ENCODE assay signal across 17 cellular contexts in genomic region chr7:36404639-36405408, GRCh38. TPM values are rescaled to one million over a fixed set of nuclear protein-coding genes. Genes with fewer than 3 reads are reported as not detected.
DNase-seq lines count a peak whose midpoint lies in the region; ATAC-seq and TF ChIP-seq lines count a peak whose summit lies in the region.
"Had no signal": no experiment of that assay in that cellular context is flagged by ENCODE, and none has a peak within 500 bp of the region (broad histone marks: within the 10 kb centered on the region; RNA-seq: fewer than 3 reads in every experiment).

No MANE protein-coding gene starts in this region.

- H3K9me3 ChIP-seq in HEK293 (ENCODE audit: control insufficient read depth, insufficient read depth, low read depth, low read length) (no peaks in the 10 kb centered on the region), Peyer's patch (no peaks in the 10 kb centered on the region)
- H3K9me3 ChIP-seq: adrenal gland; BLaER1 treated with 17β-estradiol and CSF1 and Interleukin-3, amounts not matched to agents 10 nM and 100 nM; right atrium auricular region; upper lobe of right lung had no signal

- H3K4me1 ChIP-seq in HEK293 (ENCODE audit: control insufficient read depth, insufficient read depth, low read length) (peaks cover 8% of the 10 kb centered on the region), Peyer's patch (no peaks in the 10 kb centered on the region)
- H3K4me1 ChIP-seq: adrenal gland; BLaER1 treated with 17β-estradiol and CSF1 and Interleukin-3, amounts not matched to agents 10 nM and 100 nM; right atrium auricular region; upper lobe of right lung had no signal

- H3K36me3 ChIP-seq in HEK293 (ENCODE audit: control insufficient read depth in 2 of 2, insufficient read depth in 1 of 2, low read length in 2 of 2) (peaks cover 50 to 80% of the 10 kb centered on the region in 2 experiments), Peyer's patch (no peaks in the 10 kb centered on the region)
- H3K36me3 ChIP-seq: adrenal gland, right atrium auricular region, upper lobe of right lung had no signal

- peak overlapping the region; percentile 11 for H3K27ac Mint-ChIP-seq in T-helper 2 cell treated with Interferon-gamma antibody and Interleukin-4, amounts not matched to agents 5 μg/mL and 100 μg/mL, for 36 hours
- H3K27ac Mint-ChIP-seq in effector memory CD8-positive, alpha-beta T cell = peak overlapping the region in 1 of 2 donors; percentile 29
- H3K27ac Mint-ChIP-seq in nephron progenitor cell = peak overlapping the region; percentile 31
- no peak overlapping the region for H3K27ac Mint-ChIP-seq in activated naive CD8-positive, alpha-beta T cell treated with anti-CD3 and anti-CD28 coated beads for 36 hours
- H3K27ac Mint-ChIP-seq: activated CD4-positive, alpha-beta memory T cell treated with anti-CD3 and anti-CD28 coated beads, Interleukin-2, amount 10 ng/mL, durations not matched to agents 7 days and 5 days had no signal

- peaks cover 22% of the 10 kb centered on the region for H3K4me1 Mint-ChIP-seq in T-helper 2 cell treated with Interferon-gamma antibody and Interleukin-4, amounts not matched to agents 5 μg/mL and 100 μg/mL, for 36 hours (ENCODE audit: low read depth)
- H3K4me1 Mint-ChIP-seq in effector memory CD8-positive, alpha-beta T cell (ENCODE audit: low read depth in 2 of 2) = peaks cover 4 to 7% of the 10 kb centered on the region in 2 donors
- H3K4me1 Mint-ChIP-seq in nephron progenitor cell = peaks cover 16% of the 10 kb centered on the region
- H3K4me1 Mint-ChIP-seq in activated naive CD8-positive, alpha-beta T cell treated with anti-CD3 and anti-CD28 coated beads for 36 hours = no peaks in the 10 kb centered on the region

- no peak overlapping the region for H3K27ac ChIP-seq in HEK293 (ENCODE audit: extremely low read depth, low read depth, low read length)
- H3K27ac ChIP-seq in Peyer's patch = peak overlapping the region in 1 of 4 donors; percentile 40
- H3K27ac ChIP-seq: adrenal gland; BLaER1 treated with 17β-estradiol and CSF1 and Interleukin-3, amounts not matched to agents 10 nM and 100 nM; right atrium auricular region; upper lobe of right lung had no signal

- no peaks in the 10 kb centered on the region for H3K27me3 Mint-ChIP-seq in T-helper 2 cell treated with Interferon-gamma antibody and Interleukin-4, amounts not matched to agents 5 μg/mL and 100 μg/mL, for 36 hours (ENCODE audit: low read depth)
- no peaks in the 10 kb centered on the region for H3K27me3 Mint-ChIP-seq in effector memory CD8-positive, alpha-beta T cell
- no peaks in the 10 kb centered on the region for H3K27me3 Mint-ChIP-seq in nephron progenitor cell (ENCODE audit: low read depth, poor library complexity)
- H3K27me3 Mint-ChIP-seq in activated naive CD8-positive, alpha-beta T cell treated with anti-CD3 and anti-CD28 coated beads for 36 hours = no peaks in the 10 kb centered on the region
- H3K27me3 Mint-ChIP-seq: activated CD4-positive, alpha-beta memory T cell treated with anti-CD3 and anti-CD28 coated beads, Interleukin-2, amount 10 ng/mL, durations not matched to agents 7 days and 5 days had no signal

- CTCF ChIA-PET in HEK293 (lab: Yijun Ruan, JAX) = no interaction called here

- H3K4me3 Mint-ChIP-seq in T-helper 2 cell treated with Interferon-gamma antibody and Interleukin-4, amounts not matched to agents 5 μg/mL and 100 μg/mL, for 36 hours = no peak overlapping the region
- peak overlapping the region; percentile 23 to 26 for H3K4me3 Mint-ChIP-seq in effector memory CD8-positive, alpha-beta T cell
- no peak overlapping the region for H3K4me3 Mint-ChIP-seq in nephron progenitor cell
- no peak overlapping the region for H3K4me3 Mint-ChIP-seq in activated naive CD8-positive, alpha-beta T cell treated with anti-CD3 and anti-CD28 coated beads for 36 hours
- H3K4me3 Mint-ChIP-seq: activated CD4-positive, alpha-beta memory T cell treated with anti-CD3 and anti-CD28 coated beads, Interleukin-2, amount 10 ng/mL, durations not matched to agents 7 days and 5 days had no signal

- no peak for TF ChIP-seq POLR2A in Peyer's patch (IDR thresholded peaks at IDR 0.05)

- no peaks in the 10 kb centered on the region for H3K27me3 ChIP-seq in Peyer's patch
- H3K27me3 ChIP-seq: adrenal gland; BLaER1 treated with 17β-estradiol and CSF1 and Interleukin-3, amounts not matched to agents 10 nM and 100 nM; right atrium auricular region; upper lobe of right lung had no signal

- ATAC-seq in effector memory CD8-positive, alpha-beta T cell (replicated peaks) = peak; percentile 37
- ATAC-seq in GM18519 (IDR thresholded peaks at IDR 0.05; ENCODE audit: low FRiP score, unreplicated experiment) = no peak
- ATAC-seq: upper lobe of right lung had no signal

- H3K4me3 ChIP-seq in HEK293 (ENCODE audit: low read depth, low read length) = no peak overlapping the region
- peak overlapping the region in 2 of 4 donors; percentile 1 to 30 for H3K4me3 ChIP-seq in Peyer's patch
- H3K4me3 ChIP-seq: adrenal gland; BLaER1 treated with 17β-estradiol and CSF1 and Interleukin-3, amounts not matched to agents 10 nM and 100 nM; right atrium auricular region; upper lobe of right lung had no signal

- DNase-seq in T-helper 2 cell treated with Interferon-gamma antibody and Interleukin-4, amounts not matched to agents 5 μg/mL and 100 μg/mL, for 36 hours (ENCODE audit: low spot score) = no peak
- no peak for DNase-seq in effector memory CD8-positive, alpha-beta T cell
- DNase-seq in nephron progenitor cell (no peak), hepatic stellate cell (ENCODE audit: low spot score) (no peak), Peyer's patch (no peak)
- DNase-seq in activated naive CD8-positive, alpha-beta T cell treated with anti-CD3 and anti-CD28 coated beads for 36 hours = no peak
- DNase-seq: activated CD4-positive, alpha-beta memory T cell treated with anti-CD3 and anti-CD28 coated beads, Interleukin-2, amount 10 ng/mL, durations not matched to agents 7 days and 5 days; adrenal gland; GOT3; NCI-H1092 treated with DMSO at 0.1 percent for 48 hours; NCI-H526 treated with DMSO at 0.1 percent for 48 hours; stimulated activated naive CD4-positive, alpha-beta T cell treated with Interleukin-2 at 50 U/mL for 16 hours; upper lobe of right lung had no signal

- H3K36me3 Mint-ChIP-seq in T-helper 2 cell treated with Interferon-gamma antibody and Interleukin-4, amounts not matched to agents 5 μg/mL and 100 μg/mL, for 36 hours (ENCODE audit: low read depth) = peaks cover 52% of the 10 kb centered on the region
- H3K36me3 Mint-ChIP-seq in effector memory CD8-positive, alpha-beta T cell (ENCODE audit: insufficient read depth) = no peaks in the 10 kb centered on the region
- peaks cover 48% of the 10 kb centered on the region for H3K36me3 Mint-ChIP-seq in nephron progenitor cell (ENCODE audit: low read depth)
- H3K36me3 Mint-ChIP-seq in activated naive CD8-positive, alpha-beta T cell treated with anti-CD3 and anti-CD28 coated beads for 36 hours = peaks cover 43% of the 10 kb centered on the region

- no peaks in the 10 kb centered on the region for H3K9me3 Mint-ChIP-seq in T-helper 2 cell treated with Interferon-gamma antibody and Interleukin-4, amounts not matched to agents 5 μg/mL and 100 μg/mL, for 36 hours
- H3K9me3 Mint-ChIP-seq in effector memory CD8-positive, alpha-beta T cell = no peaks in the 10 kb centered on the region
- H3K9me3 Mint-ChIP-seq in nephron progenitor cell = no peaks in the 10 kb centered on the region
- no peaks in the 10 kb centered on the region for H3K9me3 Mint-ChIP-seq in activated naive CD8-positive, alpha-beta T cell treated with anti-CD3 and anti-CD28 coated beads for 36 hours
- H3K9me3 Mint-ChIP-seq: activated CD4-positive, alpha-beta memory T cell treated with anti-CD3 and anti-CD28 coated beads, Interleukin-2, amount 10 ng/mL, durations not matched to agents 7 days and 5 days had no signal

- TF ChIP-seq CTCF in HEK293 (tag by site-specific recombination; IDR thresholded peaks at IDR 0.05) = no peak
- no peak for TF ChIP-seq CTCF in nephron progenitor cell (IDR thresholded peaks at IDR 0.05)
- no peak for TF ChIP-seq CTCF in Peyer's patch (IDR thresholded peaks at IDR 0.05)

- POLR2A ChIA-PET in HEK293 (lab: Yijun Ruan, JAX) = no interaction called here

TF ChIP-seq in HEK293, 187 proteins besides CTCF, POLR2A, EP300 and RAD21:
- TF ChIP-seq ZNF174 (tag by site-specific recombination; IDR thresholded peaks at IDR 0.05) (no peak), SCRT2 (tag by site-specific recombination; IDR thresholded peaks at IDR 0.05) (peak; percentile 71), MYNN (tag by site-specific recombination; IDR thresholded peaks at IDR 0.05; ENCODE audit: borderline replicate concordance) (no peak), PBX3 (CRISPR knock-in tag; IDR thresholded peaks at IDR 0.05) (no peak)

RNA-seq across cellular contexts. Expression of gene ANLN, which starts 15.2 kb away (rescaled TPM):
- 10 to 100 TPM; 38.6 to 44.6 TPM for total RNA-seq in activated naive CD8-positive, alpha-beta T cell treated with anti-CD3 and anti-CD28 coated beads for 36 hours
- 10 to 100 TPM in 2 of 4 donors, 1 to 10 TPM in 2; 5.0 to 43.7 (median 11.2) TPM for total RNA-seq in Peyer's patch

Comparison
In these comparisons a context has a peak if more than half of its experiments do, and no peak if none do; other contexts are left out.
1. H3K4me3 Mint-ChIP-seq: peak in effector memory CD8-positive, alpha-beta T cell (2 of 2); none in T-helper 2 cell treated with Interferon-gamma antibody and Interleukin-4, amounts not matched to agents 5 μg/mL and 100 μg/mL, for 36 hours (single experiment), nephron progenitor cell (single experiment) and activated naive CD8-positive, alpha-beta T cell treated with anti-CD3 and anti-CD28 coated beads for 36 hours (single experiment).